In the genomic region with DNA sequence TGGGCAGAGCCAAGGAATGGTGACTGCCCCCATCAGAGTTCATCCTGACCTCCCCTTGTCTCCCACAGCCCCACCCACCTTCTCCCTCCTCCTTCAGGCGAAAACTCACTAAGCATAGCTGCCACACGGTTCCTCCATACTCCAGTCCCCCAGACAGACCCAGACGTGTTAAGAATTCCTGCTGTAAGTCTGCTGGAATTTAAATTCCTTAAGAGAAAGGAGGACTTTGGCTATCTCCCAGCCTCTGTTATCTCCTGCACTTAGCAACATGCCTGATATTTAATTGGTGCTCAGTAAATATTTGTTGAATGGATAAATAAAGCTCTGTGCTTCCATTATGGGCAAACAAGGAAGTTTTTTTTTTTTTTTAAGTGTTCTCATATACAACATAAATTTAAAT, we compare ENCODE assay signal across 1 cellular context.
TF ChIP-seq lines count a peak whose summit lies in the region.

No MANE protein-coding gene starts in this region.

TF ChIP-seq in GM23338, 12 proteins besides CTCF, POLR2A, EP300 and RAD21 (continued from another document):
- TF ChIP-seq, protein P1, sequence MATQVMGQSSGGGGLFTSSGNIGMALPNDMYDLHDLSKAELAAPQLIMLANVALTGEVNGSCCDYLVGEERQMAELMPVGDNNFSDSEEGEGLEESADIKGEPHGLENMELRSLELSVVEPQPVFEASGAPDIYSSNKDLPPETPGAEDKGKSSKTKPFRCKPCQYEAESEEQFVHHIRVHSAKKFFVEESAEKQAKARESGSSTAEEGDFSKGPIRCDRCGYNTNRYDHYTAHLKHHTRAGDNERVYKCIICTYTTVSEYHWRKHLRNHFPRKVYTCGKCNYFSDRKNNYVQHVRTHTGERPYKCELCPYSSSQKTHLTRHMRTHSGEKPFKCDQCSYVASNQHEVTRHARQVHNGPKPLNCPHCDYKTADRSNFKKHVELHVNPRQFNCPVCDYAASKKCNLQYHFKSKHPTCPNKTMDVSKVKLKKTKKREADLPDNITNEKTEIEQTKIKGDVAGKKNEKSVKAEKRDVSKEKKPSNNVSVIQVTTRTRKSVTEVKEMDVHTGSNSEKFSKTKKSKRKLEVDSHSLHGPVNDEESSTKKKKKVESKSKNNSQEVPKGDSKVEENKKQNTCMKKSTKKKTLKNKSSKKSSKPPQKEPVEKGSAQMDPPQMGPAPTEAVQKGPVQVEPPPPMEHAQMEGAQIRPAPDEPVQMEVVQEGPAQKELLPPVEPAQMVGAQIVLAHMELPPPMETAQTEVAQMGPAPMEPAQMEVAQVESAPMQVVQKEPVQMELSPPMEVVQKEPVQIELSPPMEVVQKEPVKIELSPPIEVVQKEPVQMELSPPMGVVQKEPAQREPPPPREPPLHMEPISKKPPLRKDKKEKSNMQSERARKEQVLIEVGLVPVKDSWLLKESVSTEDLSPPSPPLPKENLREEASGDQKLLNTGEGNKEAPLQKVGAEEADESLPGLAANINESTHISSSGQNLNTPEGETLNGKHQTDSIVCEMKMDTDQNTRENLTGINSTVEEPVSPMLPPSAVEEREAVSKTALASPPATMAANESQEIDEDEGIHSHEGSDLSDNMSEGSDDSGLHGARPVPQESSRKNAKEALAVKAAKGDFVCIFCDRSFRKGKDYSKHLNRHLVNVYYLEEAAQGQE (IDR thresholded peaks at IDR 0.05; ENCODE audit: unreplicated experiment) = no peak
- TF ChIP-seq EZH2 (IDR thresholded peaks at IDR 0.05; ENCODE audit: low read depth, unreplicated experiment) (no peak), CREB1 (CRISPR knock-in tag; IDR thresholded peaks at IDR 0.05; ENCODE audit: low read depth) (no peak), POLR2AphosphoS5 (IDR thresholded peaks at IDR 0.05; ENCODE audit: low read depth) (no peak), ZNF331 (CRISPR knock-in tag; IDR thresholded peaks at IDR 0.05; ENCODE audit: low read depth) (no peak), JUNB (IDR thresholded peaks at IDR 0.05; ENCODE audit: unreplicated experiment) (no peak), EZH2phosphoT487 (IDR thresholded peaks at IDR 0.05; ENCODE audit: unreplicated experiment) (no peak), STAT1 (IDR thresholded peaks at IDR 0.05; ENCODE audit: unreplicated experiment) (no peak), NANOG (IDR thresholded peaks at IDR 0.05; ENCODE audit: borderline replicate concordance) (no peak)
- TF ChIP-seq, protein P2, sequence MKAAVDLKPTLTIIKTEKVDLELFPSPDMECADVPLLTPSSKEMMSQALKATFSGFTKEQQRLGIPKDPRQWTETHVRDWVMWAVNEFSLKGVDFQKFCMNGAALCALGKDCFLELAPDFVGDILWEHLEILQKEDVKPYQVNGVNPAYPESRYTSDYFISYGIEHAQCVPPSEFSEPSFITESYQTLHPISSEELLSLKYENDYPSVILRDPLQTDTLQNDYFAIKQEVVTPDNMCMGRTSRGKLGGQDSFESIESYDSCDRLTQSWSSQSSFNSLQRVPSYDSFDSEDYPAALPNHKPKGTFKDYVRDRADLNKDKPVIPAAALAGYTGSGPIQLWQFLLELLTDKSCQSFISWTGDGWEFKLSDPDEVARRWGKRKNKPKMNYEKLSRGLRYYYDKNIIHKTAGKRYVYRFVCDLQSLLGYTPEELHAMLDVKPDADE (IDR thresholded peaks at IDR 0.05) = no peak
TF ChIP-seq in GM23338: peak in this region for 0.
